Comparison of ENCODE assay signal across 1 cellular context in genomic region chr2:119438726-119439284, GRCh38.
A peak's percentile ranks its signal among the peaks of the same experiment; 100 is the strongest.
TF ChIP-seq lines count a peak whose summit lies in the region.

No MANE protein-coding gene starts in this region.

TF ChIP-seq in HepG2, 621 proteins besides CTCF, POLR2A, EP300 and RAD21 (continued from another document and continues in another):
- TF ChIP-seq, protein P1, sequence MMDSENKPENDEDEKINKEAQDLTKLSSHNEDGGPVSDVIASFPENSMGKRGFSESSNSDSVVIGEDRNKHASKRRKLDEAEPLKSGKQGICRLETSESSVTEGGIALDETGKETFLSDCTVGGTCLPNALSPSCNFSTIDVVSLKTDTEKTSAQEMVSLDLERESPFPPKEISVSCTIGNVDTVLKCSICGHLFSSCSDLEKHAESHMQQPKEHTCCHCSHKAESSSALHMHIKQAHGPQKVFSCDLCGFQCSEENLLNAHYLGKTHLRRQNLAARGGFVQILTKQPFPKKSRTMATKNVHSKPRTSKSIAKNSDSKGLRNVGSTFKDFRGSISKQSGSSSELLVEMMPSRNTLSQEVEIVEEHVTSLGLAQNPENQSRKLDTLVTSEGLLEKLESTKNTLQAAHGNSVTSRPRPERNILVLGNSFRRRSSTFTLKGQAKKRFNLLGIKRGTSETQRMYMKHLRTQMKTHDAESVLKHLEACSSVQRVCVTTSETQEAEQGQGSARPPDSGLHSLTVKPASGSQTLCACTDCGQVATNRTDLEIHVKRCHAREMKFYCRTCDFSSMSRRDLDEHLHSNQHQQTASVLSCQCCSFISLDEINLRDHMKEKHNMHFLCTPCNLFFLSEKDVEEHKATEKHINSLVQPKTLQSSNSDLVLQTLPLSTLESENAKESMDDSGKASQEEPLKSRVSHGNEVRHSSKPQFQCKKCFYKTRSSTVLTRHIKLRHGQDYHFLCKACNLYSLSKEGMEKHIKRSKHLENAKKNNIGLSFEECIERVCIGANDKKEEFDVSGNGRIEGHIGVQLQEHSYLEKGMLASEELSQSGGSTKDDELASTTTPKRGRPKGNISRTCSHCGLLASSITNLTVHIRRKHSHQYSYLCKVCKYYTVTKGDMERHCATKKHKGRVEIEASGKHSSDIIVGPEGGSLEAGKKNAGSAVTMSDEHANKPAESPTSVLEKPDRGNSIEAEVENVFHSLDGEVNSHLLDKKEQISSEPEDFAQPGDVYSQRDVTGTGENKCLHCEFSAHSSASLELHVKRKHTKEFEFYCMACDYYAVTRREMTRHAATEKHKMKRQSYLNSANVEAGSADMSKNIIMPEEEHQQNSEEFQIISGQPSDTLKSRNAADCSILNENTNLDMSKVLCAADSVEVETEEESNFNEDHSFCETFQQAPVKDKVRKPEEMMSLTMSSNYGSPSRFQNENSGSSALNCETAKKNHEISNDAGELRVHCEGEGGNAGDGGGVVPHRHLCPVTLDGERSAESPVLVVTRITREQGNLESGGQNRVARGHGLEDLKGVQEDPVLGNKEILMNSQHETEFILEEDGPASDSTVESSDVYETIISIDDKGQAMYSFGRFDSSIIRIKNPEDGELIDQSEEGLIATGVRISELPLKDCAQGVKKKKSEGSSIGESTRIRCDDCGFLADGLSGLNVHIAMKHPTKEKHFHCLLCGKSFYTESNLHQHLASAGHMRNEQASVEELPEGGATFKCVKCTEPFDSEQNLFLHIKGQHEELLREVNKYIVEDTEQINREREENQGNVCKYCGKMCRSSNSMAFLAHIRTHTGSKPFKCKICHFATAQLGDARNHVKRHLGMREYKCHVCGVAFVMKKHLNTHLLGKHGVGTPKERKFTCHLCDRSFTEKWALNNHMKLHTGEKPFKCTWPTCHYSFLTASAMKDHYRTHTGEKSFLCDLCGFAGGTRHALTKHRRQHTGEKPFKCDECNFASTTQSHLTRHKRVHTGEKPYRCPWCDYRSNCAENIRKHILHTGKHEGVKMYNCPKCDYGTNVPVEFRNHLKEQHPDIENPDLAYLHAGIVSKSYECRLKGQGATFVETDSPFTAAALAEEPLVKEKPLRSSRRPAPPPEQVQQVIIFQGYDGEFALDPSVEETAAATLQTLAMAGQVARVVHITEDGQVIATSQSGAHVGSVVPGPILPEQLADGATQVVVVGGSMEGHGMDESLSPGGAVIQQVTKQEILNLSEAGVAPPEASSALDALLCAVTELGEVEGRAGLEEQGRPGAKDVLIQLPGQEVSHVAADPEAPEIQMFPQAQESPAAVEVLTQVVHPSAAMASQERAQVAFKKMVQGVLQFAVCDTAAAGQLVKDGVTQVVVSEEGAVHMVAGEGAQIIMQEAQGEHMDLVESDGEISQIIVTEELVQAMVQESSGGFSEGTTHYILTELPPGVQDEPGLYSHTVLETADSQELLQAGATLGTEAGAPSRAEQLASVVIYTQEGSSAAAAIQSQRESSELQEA (CRISPR knock-in tag; IDR thresholded peaks at IDR 0.05; ENCODE audit: not compliant biosample characterization): no peak
- no peak for TF ChIP-seq ZNF784 (CRISPR knock-in tag; IDR thresholded peaks at IDR 0.05; ENCODE audit: borderline replicate concordance)
- TF ChIP-seq ZNF329 (CRISPR knock-in tag; IDR thresholded peaks at IDR 0.05; ENCODE audit: low read depth): no peak
- TF ChIP-seq ZNF644 (CRISPR knock-in tag; IDR thresholded peaks at IDR 0.05; ENCODE audit: low read depth): no peak
- TF ChIP-seq STAG1 (CRISPR knock-in tag; IDR thresholded peaks at IDR 0.05): no peak
- no peak for TF ChIP-seq SP4 (CRISPR knock-in tag; IDR thresholded peaks at IDR 0.05)
- TF ChIP-seq NCOA5 (CRISPR knock-in tag; IDR thresholded peaks at IDR 0.05): no peak
- TF ChIP-seq SPEN (CRISPR knock-in tag; IDR thresholded peaks at IDR 0.05; ENCODE audit: low read depth): peak; percentile 47; the same call in 1 of the 2 replicates
- TF ChIP-seq, protein P2, sequence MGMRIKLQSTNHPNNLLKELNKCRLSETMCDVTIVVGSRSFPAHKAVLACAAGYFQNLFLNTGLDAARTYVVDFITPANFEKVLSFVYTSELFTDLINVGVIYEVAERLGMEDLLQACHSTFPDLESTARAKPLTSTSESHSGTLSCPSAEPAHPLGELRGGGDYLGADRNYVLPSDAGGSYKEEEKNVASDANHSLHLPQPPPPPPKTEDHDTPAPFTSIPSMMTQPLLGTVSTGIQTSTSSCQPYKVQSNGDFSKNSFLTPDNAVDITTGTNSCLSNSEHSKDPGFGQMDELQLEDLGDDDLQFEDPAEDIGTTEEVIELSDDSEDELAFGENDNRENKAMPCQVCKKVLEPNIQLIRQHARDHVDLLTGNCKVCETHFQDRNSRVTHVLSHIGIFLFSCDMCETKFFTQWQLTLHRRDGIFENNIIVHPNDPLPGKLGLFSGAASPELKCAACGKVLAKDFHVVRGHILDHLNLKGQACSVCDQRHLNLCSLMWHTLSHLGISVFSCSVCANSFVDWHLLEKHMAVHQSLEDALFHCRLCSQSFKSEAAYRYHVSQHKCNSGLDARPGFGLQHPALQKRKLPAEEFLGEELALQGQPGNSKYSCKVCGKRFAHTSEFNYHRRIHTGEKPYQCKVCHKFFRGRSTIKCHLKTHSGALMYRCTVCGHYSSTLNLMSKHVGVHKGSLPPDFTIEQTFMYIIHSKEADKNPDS (CRISPR knock-in tag; IDR thresholded peaks at IDR 0.05): no peak
- TF ChIP-seq, protein P3, sequence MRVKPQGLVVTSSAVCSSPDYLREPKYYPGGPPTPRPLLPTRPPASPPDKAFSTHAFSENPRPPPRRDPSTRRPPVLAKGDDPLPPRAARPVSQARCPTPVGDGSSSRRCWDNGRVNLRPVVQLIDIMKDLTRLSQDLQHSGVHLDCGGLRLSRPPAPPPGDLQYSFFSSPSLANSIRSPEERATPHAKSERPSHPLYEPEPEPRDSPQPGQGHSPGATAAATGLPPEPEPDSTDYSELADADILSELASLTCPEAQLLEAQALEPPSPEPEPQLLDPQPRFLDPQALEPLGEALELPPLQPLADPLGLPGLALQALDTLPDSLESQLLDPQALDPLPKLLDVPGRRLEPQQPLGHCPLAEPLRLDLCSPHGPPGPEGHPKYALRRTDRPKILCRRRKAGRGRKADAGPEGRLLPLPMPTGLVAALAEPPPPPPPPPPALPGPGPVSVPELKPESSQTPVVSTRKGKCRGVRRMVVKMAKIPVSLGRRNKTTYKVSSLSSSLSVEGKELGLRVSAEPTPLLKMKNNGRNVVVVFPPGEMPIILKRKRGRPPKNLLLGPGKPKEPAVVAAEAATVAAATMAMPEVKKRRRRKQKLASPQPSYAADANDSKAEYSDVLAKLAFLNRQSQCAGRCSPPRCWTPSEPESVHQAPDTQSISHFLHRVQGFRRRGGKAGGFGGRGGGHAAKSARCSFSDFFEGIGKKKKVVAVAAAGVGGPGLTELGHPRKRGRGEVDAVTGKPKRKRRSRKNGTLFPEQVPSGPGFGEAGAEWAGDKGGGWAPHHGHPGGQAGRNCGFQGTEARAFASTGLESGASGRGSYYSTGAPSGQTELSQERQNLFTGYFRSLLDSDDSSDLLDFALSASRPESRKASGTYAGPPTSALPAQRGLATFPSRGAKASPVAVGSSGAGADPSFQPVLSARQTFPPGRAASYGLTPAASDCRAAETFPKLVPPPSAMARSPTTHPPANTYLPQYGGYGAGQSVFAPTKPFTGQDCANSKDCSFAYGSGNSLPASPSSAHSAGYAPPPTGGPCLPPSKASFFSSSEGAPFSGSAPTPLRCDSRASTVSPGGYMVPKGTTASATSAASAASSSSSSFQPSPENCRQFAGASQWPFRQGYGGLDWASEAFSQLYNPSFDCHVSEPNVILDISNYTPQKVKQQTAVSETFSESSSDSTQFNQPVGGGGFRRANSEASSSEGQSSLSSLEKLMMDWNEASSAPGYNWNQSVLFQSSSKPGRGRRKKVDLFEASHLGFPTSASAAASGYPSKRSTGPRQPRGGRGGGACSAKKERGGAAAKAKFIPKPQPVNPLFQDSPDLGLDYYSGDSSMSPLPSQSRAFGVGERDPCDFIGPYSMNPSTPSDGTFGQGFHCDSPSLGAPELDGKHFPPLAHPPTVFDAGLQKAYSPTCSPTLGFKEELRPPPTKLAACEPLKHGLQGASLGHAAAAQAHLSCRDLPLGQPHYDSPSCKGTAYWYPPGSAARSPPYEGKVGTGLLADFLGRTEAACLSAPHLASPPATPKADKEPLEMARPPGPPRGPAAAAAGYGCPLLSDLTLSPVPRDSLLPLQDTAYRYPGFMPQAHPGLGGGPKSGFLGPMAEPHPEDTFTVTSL (CRISPR knock-in tag; IDR thresholded peaks at IDR 0.05; ENCODE audit: borderline replicate concordance): no peak
- TF ChIP-seq, protein P4, sequence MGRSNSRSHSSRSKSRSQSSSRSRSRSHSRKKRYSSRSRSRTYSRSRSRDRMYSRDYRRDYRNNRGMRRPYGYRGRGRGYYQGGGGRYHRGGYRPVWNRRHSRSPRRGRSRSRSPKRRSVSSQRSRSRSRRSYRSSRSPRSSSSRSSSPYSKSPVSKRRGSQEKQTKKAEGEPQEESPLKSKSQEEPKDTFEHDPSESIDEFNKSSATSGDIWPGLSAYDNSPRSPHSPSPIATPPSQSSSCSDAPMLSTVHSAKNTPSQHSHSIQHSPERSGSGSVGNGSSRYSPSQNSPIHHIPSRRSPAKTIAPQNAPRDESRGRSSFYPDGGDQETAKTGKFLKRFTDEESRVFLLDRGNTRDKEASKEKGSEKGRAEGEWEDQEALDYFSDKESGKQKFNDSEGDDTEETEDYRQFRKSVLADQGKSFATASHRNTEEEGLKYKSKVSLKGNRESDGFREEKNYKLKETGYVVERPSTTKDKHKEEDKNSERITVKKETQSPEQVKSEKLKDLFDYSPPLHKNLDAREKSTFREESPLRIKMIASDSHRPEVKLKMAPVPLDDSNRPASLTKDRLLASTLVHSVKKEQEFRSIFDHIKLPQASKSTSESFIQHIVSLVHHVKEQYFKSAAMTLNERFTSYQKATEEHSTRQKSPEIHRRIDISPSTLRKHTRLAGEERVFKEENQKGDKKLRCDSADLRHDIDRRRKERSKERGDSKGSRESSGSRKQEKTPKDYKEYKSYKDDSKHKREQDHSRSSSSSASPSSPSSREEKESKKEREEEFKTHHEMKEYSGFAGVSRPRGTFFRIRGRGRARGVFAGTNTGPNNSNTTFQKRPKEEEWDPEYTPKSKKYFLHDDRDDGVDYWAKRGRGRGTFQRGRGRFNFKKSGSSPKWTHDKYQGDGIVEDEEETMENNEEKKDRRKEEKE (IDR thresholded peaks at IDR 0.05): no peak
- TF ChIP-seq, protein P5, sequence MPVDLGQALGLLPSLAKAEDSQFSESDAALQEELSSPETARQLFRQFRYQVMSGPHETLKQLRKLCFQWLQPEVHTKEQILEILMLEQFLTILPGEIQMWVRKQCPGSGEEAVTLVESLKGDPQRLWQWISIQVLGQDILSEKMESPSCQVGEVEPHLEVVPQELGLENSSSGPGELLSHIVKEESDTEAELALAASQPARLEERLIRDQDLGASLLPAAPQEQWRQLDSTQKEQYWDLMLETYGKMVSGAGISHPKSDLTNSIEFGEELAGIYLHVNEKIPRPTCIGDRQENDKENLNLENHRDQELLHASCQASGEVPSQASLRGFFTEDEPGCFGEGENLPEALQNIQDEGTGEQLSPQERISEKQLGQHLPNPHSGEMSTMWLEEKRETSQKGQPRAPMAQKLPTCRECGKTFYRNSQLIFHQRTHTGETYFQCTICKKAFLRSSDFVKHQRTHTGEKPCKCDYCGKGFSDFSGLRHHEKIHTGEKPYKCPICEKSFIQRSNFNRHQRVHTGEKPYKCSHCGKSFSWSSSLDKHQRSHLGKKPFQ (CRISPR knock-in tag; IDR thresholded peaks at IDR 0.05; ENCODE audit: insufficient replicate concordance): no peak
- TF ChIP-seq ZSCAN25 (CRISPR knock-in tag; IDR thresholded peaks at IDR 0.05): no peak
- 0 out of 2 replicates have a peak, but pooled peaks have one; percentile 46 for TF ChIP-seq TRAFD1 (CRISPR knock-in tag; IDR thresholded peaks at IDR 0.05; ENCODE audit: borderline replicate concordance)
- TF ChIP-seq HNF1A (IDR thresholded peaks at IDR 0.05; ENCODE audit: low read depth): no peak
- TF ChIP-seq HNF1A (CRISPR knock-in tag; IDR thresholded peaks at IDR 0.05; ENCODE audit: borderline replicate concordance): no peak
- no peak for TF ChIP-seq GPN1 (CRISPR knock-in tag; IDR thresholded peaks at IDR 0.05; ENCODE audit: borderline replicate concordance)
- 0 out of 2 replicates have a peak, but pooled peaks have one; percentile 53 for TF ChIP-seq ZC3H13 (CRISPR knock-in tag; IDR thresholded peaks at IDR 0.05)
- TF ChIP-seq BORCS8-MEF2B (CRISPR knock-in tag; IDR thresholded peaks at IDR 0.05): 0 out of 2 replicates have a peak, but pooled peaks have one; percentile 10
- TF ChIP-seq KLF9 (CRISPR knock-in tag; IDR thresholded peaks at IDR 0.05; ENCODE audit: low read depth): no peak
- TF ChIP-seq ZSCAN9 (CRISPR knock-in tag; IDR thresholded peaks at IDR 0.05; ENCODE audit: borderline replicate concordance): no peak
